ENCODE assay signal across 7 cellular contexts in the genomic region with DNA sequence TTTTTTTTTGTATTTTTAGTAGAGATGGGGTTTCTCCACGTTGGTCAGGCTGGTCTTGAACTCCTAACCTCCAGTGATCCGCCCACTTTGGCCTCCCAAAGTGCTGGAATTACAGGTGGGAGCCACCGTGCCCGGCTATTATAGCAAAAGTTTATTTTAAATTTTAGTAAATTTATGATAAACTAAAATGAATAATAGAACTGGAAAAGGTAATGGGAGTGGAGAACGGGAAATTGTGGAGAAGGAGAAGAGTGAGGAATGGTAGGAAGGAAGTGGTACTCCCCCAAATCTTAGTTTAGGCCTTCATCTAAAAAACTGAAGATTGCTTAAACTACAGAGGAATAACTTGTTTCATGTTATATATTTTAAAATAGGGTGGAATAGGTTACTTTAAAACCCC. TPM values are rescaled to one million over a fixed set of nuclear protein-coding genes. Genes with fewer than 3 reads are reported as not detected.
"Had no signal": no experiment of that assay in that cellular context is flagged by ENCODE, and none has a peak within 500 bp of the region (broad histone marks: within the 10 kb centered on the region; RNA-seq: fewer than 3 reads in every experiment).

No MANE protein-coding gene starts in this region.

- ATAC-seq: GM12878 had no signal

- FAIRE-seq: G401.6, GM12878, GM12892, GM18507, GM19239 had no signal

- DNase-seq: GDM1, GF-D8 had no signal

- H3K4me3 ChIP-seq: GM12878 had no signal

RNA-seq across cellular contexts. Expression of a gene that starts 37.7 kb away (rescaled TPM):
- polyA plus RNA-seq: GM12878 had no signal
